8 cellular contexts compared by ENCODE assay signal in genomic region chr2:218959141-218959731, GRCh38. TPM values are rescaled to one million over a fixed set of nuclear protein-coding genes. Genes with fewer than 3 reads are reported as not detected.
DNase-seq lines count a peak whose midpoint lies in the region; ATAC-seq, FAIRE-seq and TF ChIP-seq lines count a peak whose summit lies in the region.

Gene CDK5R2, plus strand, starts transcription at chr2:218959666. Its CDS starts 155 bp downstream, at chr2:218959821.

- SMC1A ChIA-PET in GM12878 (lab: Charles Lee; ENCODE audit: uncharacterized antibody, unreplicated experiment), result interaction anchor here (0.8 to 1.2 kb wide), 3 partner anchors 49 to 82 kb away, joined by 3 to 5 read pairs (median 3); no protein-coding TSS in a partner anchor

- H3K4me1 ChIP-seq in GM12878 (ENCODE audit: control insufficient read depth, insufficient read depth, low read length) (no peaks in the 10 kb centered on the region), gastrocnemius medialis (peaks cover 0 to 3% of the 10 kb centered on the region in 2 donors)

- H3K9ac ChIP-seq in GM12878 (ENCODE audit: control insufficient read depth, insufficient read depth, low read length), result peak within 1 kb of the TSS; percentile 24; the same call in 1 of the 2 replicates

- intact Hi-C loops in GM12878 (cut with micrococcal nuclease; ENCODE audit: unreplicated experiment), result no loop called here
- intact Hi-C loops in gastrocnemius medialis (cut with DNase I; ENCODE audit: low total_unique reads), result no loop called here

- CTCF ChIA-PET in GM12878 (lab: Yijun Ruan, JAX), result interaction anchor here (0.5 to 2.4 kb wide), 6 partner anchors 36 to 160 kb away, joined by 3 to 11 read pairs (median 4); no protein-coding TSS in a partner anchor

- peak within 1 kb of the TSS; percentile 52 for H2AFZ ChIP-seq in GM12878 (ENCODE audit: control insufficient read depth, low read depth, low read length)

- H3K4me3 ChIP-seq in GM12878 (peak within 1 kb of the TSS; percentile 64; the same call in 1 of the 2 replicates), gastrocnemius medialis (peak within 1 kb of the TSS; percentile 25 to 45 (median 33))

- BruUV-seq in GM12878 (replicated peaks; lab: Mats Ljungman, UMichigan), result no TSS peak

- 1% methylated on average over 31 of the region's 37 CpGs for WGBS in GM12878 (ENCODE audit: insufficient coverage, insufficient replicate concordance, low lambda C conversion rate, missing lambda C conversion rate)

- POLR2A ChIA-PET in GM12878 (lab: Charles Lee), result interaction anchor here (1.1 kb wide), 1 partner anchor 49 kb away, joined by 3 read pairs; no protein-coding TSS in a partner anchor

- peak within 1 kb of the TSS; percentile 86 for H3K4me2 ChIP-seq in GM12878 (ENCODE audit: control insufficient read depth, insufficient read depth)

- peak; percentile 83 for FAIRE-seq in GM12878 (lab: Jason Lieb, UNC)

- H3K36me3 ChIP-seq in GM12878 (ENCODE audit: control insufficient read depth in 2 of 2, insufficient read depth in 2 of 2, low read length in 1 of 2), result no peaks in the 10 kb centered on the region
- H3K36me3 ChIP-seq in gastrocnemius medialis, result no peaks in the 10 kb centered on the region

- TF ChIP-seq CTCF in GM13976 (IDR thresholded peaks at IDR 0.05; ENCODE audit: borderline replicate concordance, control extremely low read depth, extremely low read depth, insufficient read depth, missing control alignments) (no peak), GM12878 (IDR thresholded peaks at IDR 0.05 in 2 of 3, conservative IDR thresholded peaks at IDR 0.05 in 1 of 3; ENCODE audit: control insufficient read depth in 2 of 3, extremely low read depth in 1 of 3, insufficient read depth in 1 of 3, low read depth in 3 of 3, low read length in 3 of 3) (no peak), gastrocnemius medialis (IDR thresholded peaks at IDR 0.05 in 4 of 5, conservative IDR thresholded peaks at IDR 0.05 in 1 of 5) (no peak)

- in situ Hi-C loops in GM13976 (cut with MboI; ENCODE audit: low sequenced_read_pairs, unreplicated experiment) (no loop called here), GM12878 (cut with MboI) (no loop called here), gastrocnemius medialis (cut with MboI; ENCODE audit: low sequenced_read_pairs in 4 of 4) (no loop called here)

- H3K27ac ChIP-seq in GM12878 (ENCODE audit: control insufficient read depth, insufficient read depth) (no peak within 1 kb of the TSS), gastrocnemius medialis (no peak within 1 kb of the TSS)

- RAD21 ChIA-PET in GM12878 (lab: Charles Lee; ENCODE audit: unreplicated experiment), result interaction anchor here (0.8 to 1.2 kb wide), 3 partner anchors 54 to 83 kb away, joined by 3 to 8 read pairs (median 5); no protein-coding TSS in a partner anchor

- peaks cover 14 to 16% of the 10 kb centered on the region in 2 experiments; a peak in 3 of 4 replicates for H3K27me3 ChIP-seq in GM12878 (replicated peaks in 1 of 2; ENCODE audit: control insufficient read depth in 2 of 2, insufficient read depth in 2 of 2, low read length in 1 of 2)
- H3K27me3 ChIP-seq in gastrocnemius medialis, result peaks cover 59 to 70% (median 60%) of the 10 kb centered on the region in 3 donors

- H3K9me3 ChIP-seq in GM12878 (replicated peaks; ENCODE audit: control insufficient read depth, insufficient read depth, low read length) (no peaks in the 10 kb centered on the region), gastrocnemius medialis (no peaks in the 10 kb centered on the region)

- peak; percentile 100 for DNase-seq in GM13976 (ENCODE audit: low spot score)
- DNase-seq in NCI-H1105 (lab: John Stamatoyannopoulos, UW), result peak; percentile 89
- peak; percentile 37 for DNase-seq in T follicular helper cell (ENCODE audit: low read depth)
- DNase-seq in GM12878 (ENCODE audit: low read depth, low spot score), result peak; percentile 62
- DNase-seq in hypothalamus (lab: John Stamatoyannopoulos, UW), result peak in 47 of 51 donors; percentile 20 to 89 (median 68)
- DNase-seq in gastrocnemius medialis, result peak; percentile 30 to 55
- no peak for DNase-seq in mesenteric fat pad (ENCODE audit: low spot score)

- peak; percentile 96 for ATAC-seq in HG02678 (IDR thresholded peaks at IDR 0.05; ENCODE audit: unreplicated experiment)
- peak; percentile 99 for ATAC-seq in GM12878
- peak; percentile 67 to 81 for ATAC-seq in gastrocnemius medialis

- TF ChIP-seq RAD21 in GM12878 (IDR thresholded peaks at IDR 0.05; ENCODE audit: insufficient read depth, low read depth, low read length), result no peak

- no peak; the same call in 1 of the 2 replicates for TF ChIP-seq POLR2A in GM12878 (IDR thresholded peaks at IDR 0.05; ENCODE audit: low read depth, low read length)
- no peak for TF ChIP-seq POLR2A in gastrocnemius medialis (IDR thresholded peaks at IDR 0.05)

- H3K79me2 ChIP-seq in GM12878 (ENCODE audit: control insufficient read depth, insufficient read depth, low read length), result no peaks in the 10 kb centered on the region

- no peaks in the 10 kb centered on the region for H4K20me1 ChIP-seq in GM12878 (ENCODE audit: control insufficient read depth, insufficient read depth)

- TF ChIP-seq EP300 in GM12878 (IDR thresholded peaks at IDR 0.05; ENCODE audit: borderline replicate concordance in 1 of 2, control insufficient read depth in 1 of 2, low read depth in 2 of 2, low read length in 2 of 2), result no peak

TF ChIP-seq in GM12878, 131 proteins besides CTCF, POLR2A, EP300 and RAD21:
- TF ChIP-seq TCF3 (IDR thresholded peaks at IDR 0.05; ENCODE audit: borderline replicate concordance, insufficient read depth, low read depth, low read length) (peak; percentile 57; the same call in 1 of the 2 replicates), EZH2 (IDR thresholded peaks at IDR 0.05; ENCODE audit: borderline replicate concordance, control insufficient read depth, low read depth, low read length) (no peak), CREB1 (IDR thresholded peaks at IDR 0.05; ENCODE audit: low read depth) (peak; percentile 69; the same call in 1 of the 2 replicates), GATAD2B (conservative IDR thresholded peaks at IDR 0.05; ENCODE audit: low read depth) (0 out of 2 replicates have a peak, but pooled peaks have one; percentile 27), SP1 (IDR thresholded peaks at IDR 0.05; ENCODE audit: low read depth, low read length) (peak; percentile 91), TCF12 (IDR thresholded peaks at IDR 0.05; ENCODE audit: low read depth, low read length) (0 out of 2 replicates have a peak, but pooled peaks have one; percentile 24), NFXL1 (IDR thresholded peaks at IDR 0.05; ENCODE audit: borderline replicate concordance) (no peak), PBX3 (IDR thresholded peaks at IDR 0.05; ENCODE audit: insufficient replicate concordance, low read depth, low read length) (peak; percentile 98), PKNOX1 (IDR thresholded peaks at IDR 0.05) (peak; percentile 98), DPF2 (IDR thresholded peaks at IDR 0.05) (peak; percentile 86), CHD2 (IDR thresholded peaks at IDR 0.05; ENCODE audit: borderline replicate concordance, low read depth, low read length) (peak; percentile 62; the same call in 1 of the 2 replicates), LARP7 (IDR thresholded peaks at IDR 0.05) (0 out of 2 replicates have a peak, but pooled peaks have one; percentile 13), CREM (IDR thresholded peaks at IDR 0.05; ENCODE audit: low read depth) (peak; percentile 43; the same call in 1 of the 2 replicates), JUND (IDR thresholded peaks at IDR 0.05; ENCODE audit: low read depth, low read length) (no peak)

RNA-seq across cellular contexts. Expression of gene CDK5R2, which starts in this region (rescaled TPM):
- total RNA-seq in GM12878 (2013; cell fraction: nucleolus; rRNA removed), result 0.17 TPM in 1 of 2 replicates, not detected in the other
- total RNA-seq in GM12878 (2014; rRNA removed) (not detected in 2 replicates), GM12878 (2014; rRNA removed; fragmentation: Illumina TruSeq; extraction: Trizol) (not detected in 2 replicates), GM12878 (2021) (not detected in 2 replicates), gastrocnemius medialis (not detected), mesenteric fat pad (not detected)
- not detected for polyA plus RNA-seq in GM12878 (2011; ENCODE audit: low read depth)
- polyA plus RNA-seq in GM12878 (2011; rRNA removed) (not detected in 2 replicates), GM12878 (2014; fragmentation: Illumina TruSeq; extraction: Trizol) (not detected in 2 replicates), GM12878 (2014; fragmentation: Nextera tagmentation; extraction: Ambion mirVana) (not detected), GM12878 (2014; rRNA removed) (not detected in 2 replicates), GM12878 (2016; fragmentation: Nextera tagmentation; extraction: Ambion mirVana) (not detected)
- polyA plus RNA-seq in GM12878 (2011; cell fraction: cytosol; rRNA removed), result 0.03 TPM in 1 of 2 replicates, not detected in the other
- polyA plus RNA-seq in GM12878 (2011; cell fraction: nucleus; rRNA removed), result not detected in 2 replicates
- 0.08 TPM in 1 of 2 replicates, not detected in the other for polyA plus RNA-seq in GM12878 (2012)
- 0.07 TPM in 1 of 2 replicates, not detected in the other for polyA minus RNA-seq in GM12878 (2011; rRNA and poly(A)+ RNA removed)
- polyA minus RNA-seq in GM12878 (2011; cell fraction: cytosol; rRNA and poly(A)+ RNA removed), result not detected in 2 replicates
- polyA minus RNA-seq in GM12878 (2011; cell fraction: nucleus; rRNA and poly(A)+ RNA removed), result 0.12 and 0.19 TPM in 2 replicates

Comparison
In these comparisons a context has a peak if more than half of its experiments do, and no peak if none do; other contexts are left out.
1. Peak in DNase-seq, ATAC-seq, H3K4me3 ChIP-seq, H3K9ac ChIP-seq and H3K4me2 ChIP-seq in GM12878; RNA of the gene not detected or under 1 TPM.
2. Peak in DNase-seq, ATAC-seq and H3K4me3 ChIP-seq in gastrocnemius medialis; RNA of the gene not detected or under 1 TPM.